In genomic region chr2:164538250-164538866, GRCh38 we compare ENCODE assay signal across 8 cellular contexts.
DNase-seq lines count a peak whose midpoint lies in the region; ATAC-seq and TF ChIP-seq lines count a peak whose summit lies in the region.

No MANE protein-coding gene starts in this region.

- H3K9me3 ChIP-seq in OCI-LY7 (ENCODE audit: low read length) (no peaks in the 10 kb centered on the region), neural progenitor cell (ENCODE audit: low read depth) (no peaks in the 10 kb centered on the region)
- H3K9me3 ChIP-seq in CD4-positive, alpha-beta memory T cell (ENCODE audit: control insufficient read depth in 1 of 2, low read length in 2 of 2), result no peaks in the 10 kb centered on the region

- DNase-seq in AG20443 (ENCODE audit: low spot score), result peak; percentile 67
- DNase-seq in OCI-LY7 (ENCODE audit: low spot score), result peak; percentile 23
- no peak for DNase-seq in epithelial cell of proximal tubule (ENCODE audit: low read depth)
- DNase-seq in neural progenitor cell (ENCODE audit: low spot score), result peak; percentile 62
- DNase-seq in GM19240 (ENCODE audit: insufficient read length, low spot score), result no peak
- DNase-seq in CD4-positive, alpha-beta memory T cell, result no peak

- CTCF ChIA-PET in OCI-LY7 (lab: Charles Lee; ENCODE audit: unreplicated experiment), result no interaction called here
- CTCF ChIA-PET in CD4-positive, alpha-beta memory T cell (lab: Charles Lee; ENCODE audit: partially characterized antibody), result interaction anchor here (0.6 kb wide), 1 partner anchor 89 kb away, joined by 3 read pairs; no protein-coding TSS in a partner anchor

- intact Hi-C loops in OCI-LY7 (cut with micrococcal nuclease; ENCODE audit: unreplicated experiment), result loop anchor here (5.0 kb wide), 1 partner anchor 1191 kb away; no protein-coding TSS in a partner anchor
- intact Hi-C loops in CD4-positive, alpha-beta memory T cell (cut with micrococcal nuclease), result no loop called here

- no peaks in the 10 kb centered on the region for H3K9me2 ChIP-seq in OCI-LY7 (ENCODE audit: insufficient read depth, low read length)

- no peak overlapping the region for H3K4me2 ChIP-seq in OCI-LY7 (ENCODE audit: low read length)
- no peak overlapping the region for H3K4me2 ChIP-seq in neural progenitor cell

- H3F3A ChIP-seq in neural progenitor cell (ENCODE audit: low read depth), result no peaks in the 10 kb centered on the region

- H3K79me2 ChIP-seq in OCI-LY7 (ENCODE audit: insufficient read depth, low read depth, low read length) (no peaks in the 10 kb centered on the region), neural progenitor cell (ENCODE audit: low read depth) (no peaks in the 10 kb centered on the region)

- H3K27me3 ChIP-seq in neural progenitor cell, result no peaks in the 10 kb centered on the region
- H3K27me3 ChIP-seq in CD4-positive, alpha-beta memory T cell (ENCODE audit: insufficient read depth, low read length), result no peaks in the 10 kb centered on the region

- H2AFZ ChIP-seq in OCI-LY7 (ENCODE audit: low read length) (no peak overlapping the region), neural progenitor cell (replicated peaks) (no peak overlapping the region)

- H3K36me3 Mint-ChIP-seq in neural progenitor cell, result no peaks in the 10 kb centered on the region
- no peaks in the 10 kb centered on the region for H3K36me3 Mint-ChIP-seq in CD4-positive, alpha-beta memory T cell

- POLR2A ChIA-PET in OCI-LY7 (lab: Charles Lee), result no interaction called here
- POLR2A ChIA-PET in CD4-positive, alpha-beta memory T cell (lab: Charles Lee; ENCODE audit: partially characterized antibody), result no interaction called here

- ATAC-seq in GM19395 (IDR thresholded peaks at IDR 0.05; ENCODE audit: unreplicated experiment) (peak; percentile 83), HG03565 (IDR thresholded peaks at IDR 0.05; ENCODE audit: unreplicated experiment) (peak; percentile 72)

- peaks cover 3% of the 10 kb centered on the region for H3K27me3 Mint-ChIP-seq in neural progenitor cell (ENCODE audit: insufficient read depth, low read depth)
- no peaks in the 10 kb centered on the region for H3K27me3 Mint-ChIP-seq in CD4-positive, alpha-beta memory T cell

- H3K36me3 ChIP-seq in OCI-LY7 (ENCODE audit: insufficient read depth, low read length), result no peaks in the 10 kb centered on the region
- no peaks in the 10 kb centered on the region for H3K36me3 ChIP-seq in neural progenitor cell
- no peaks in the 10 kb centered on the region for H3K36me3 ChIP-seq in CD4-positive, alpha-beta memory T cell (ENCODE audit: insufficient read depth, low read length)

- H3K9ac ChIP-seq in neural progenitor cell, result no peak overlapping the region

- H3K4me1 ChIP-seq in OCI-LY7 (ENCODE audit: insufficient read depth, low read length, poor library complexity, severe bottlenecking), result no peaks in the 10 kb centered on the region
- H3K4me1 ChIP-seq in neural progenitor cell, result peaks cover 7% of the 10 kb centered on the region
- no peaks in the 10 kb centered on the region for H3K4me1 ChIP-seq in CD4-positive, alpha-beta memory T cell (ENCODE audit: insufficient read depth, low read length)

- H3K9me3 Mint-ChIP-seq in neural progenitor cell, result no peaks in the 10 kb centered on the region
- H3K9me3 Mint-ChIP-seq in CD4-positive, alpha-beta memory T cell, result peaks cover 0 to 8% (median 3%) of the 10 kb centered on the region in 8 donors

- H3K4me3 ChIP-seq in OCI-LY7 (ENCODE audit: low read depth, low read length, poor library complexity, severe bottlenecking) (no peak overlapping the region), epithelial cell of proximal tubule (ENCODE audit: low read depth, low read length) (no peak overlapping the region), neural progenitor cell (no peak overlapping the region)
- no peak overlapping the region for H3K4me3 ChIP-seq in CD4-positive, alpha-beta memory T cell (ENCODE audit: low read length in 2 of 2)

- H3K27ac Mint-ChIP-seq in neural progenitor cell, result no peak overlapping the region
- no peak overlapping the region for H3K27ac Mint-ChIP-seq in CD4-positive, alpha-beta memory T cell

- peaks cover 16% of the 10 kb centered on the region for H3K4me1 Mint-ChIP-seq in neural progenitor cell
- H3K4me1 Mint-ChIP-seq in CD4-positive, alpha-beta memory T cell, result no peaks in the 10 kb centered on the region

- H4K20me1 ChIP-seq in OCI-LY7 (ENCODE audit: insufficient read depth, low read length) (no peaks in the 10 kb centered on the region), neural progenitor cell (ENCODE audit: low read depth) (no peaks in the 10 kb centered on the region)

- H3K4me3 Mint-ChIP-seq in neural progenitor cell, result no peak overlapping the region
- no peak overlapping the region for H3K4me3 Mint-ChIP-seq in CD4-positive, alpha-beta memory T cell

- H3K27ac ChIP-seq in OCI-LY7 (ENCODE audit: low read depth, low read length, poor library complexity, severe bottlenecking) (no peak overlapping the region), neural progenitor cell (no peak overlapping the region)
- H3K27ac ChIP-seq in CD4-positive, alpha-beta memory T cell (ENCODE audit: low read depth, low read length), result no peak overlapping the region

- peak; percentile 81 for TF ChIP-seq CTCF in OCI-LY7 (conservative IDR thresholded peaks at IDR 0.05; ENCODE audit: low read length)
- TF ChIP-seq CTCF in epithelial cell of proximal tubule (conservative IDR thresholded peaks at IDR 0.05; ENCODE audit: low read depth, low read length), result peak; percentile 86
- TF ChIP-seq CTCF in neural progenitor cell (IDR thresholded peaks at IDR 0.05), result peak; percentile 85

- no TSS peak for BruUV-seq in OCI-LY7 (replicated peaks; lab: Mats Ljungman, UMichigan)

Comparison
In these comparisons a context has a peak if more than half of its experiments do, and no peak if none do; other contexts are left out.
1. DNase-seq: peak in AG20443 (single experiment), OCI-LY7 (single experiment) and neural progenitor cell (single experiment); none in epithelial cell of proximal tubule (single experiment), GM19240 (single experiment) and CD4-positive, alpha-beta memory T cell (0 of 5).
2. Peak in every context shown above with its lines, with median percentiles within 50 percentile points of each other: CTCF ChIP-seq.